In genomic region chr10:94578790-94579189, GRCh38 we compare ENCODE assay signal across 24 cellular contexts. TPM values are rescaled to one million over a fixed set of nuclear protein-coding genes. Genes with fewer than 3 reads are reported as not detected.
DNase-seq lines count a peak whose midpoint lies in the region; FAIRE-seq and TF ChIP-seq lines count a peak whose summit lies in the region.
"Had no signal": no experiment of that assay in that cellular context is flagged by ENCODE, and none has a peak within 500 bp of the region (broad histone marks: within the 10 kb centered on the region; RNA-seq: fewer than 3 reads in every experiment).

No MANE protein-coding gene starts in this region.

- peaks cover 10% of the 10 kb centered on the region for H3K36me3 Mint-ChIP-seq in progenitor cell of endocrine pancreas (ENCODE audit: insufficient read depth)

- intact Hi-C loops in posterior cingulate gyrus (cut with DNase I): no loop called here

- no peaks in the 10 kb centered on the region for H3K23me2 ChIP-seq in H1 (ENCODE audit: low read depth, low read length)

- TF ChIP-seq POLR2A in NB4 (IDR thresholded peaks at IDR 0.05; ENCODE audit: extremely low read depth, insufficient read length): no peak
- no peak; a peak in 1 of 3 replicates for TF ChIP-seq POLR2A in H1 (IDR thresholded peaks at IDR 0.05; ENCODE audit: control extremely low read depth in 1 of 2, low read depth in 2 of 2, low read length in 2 of 2)

- no peaks in the 10 kb centered on the region for H3K27me3 ChIP-seq in H1 (replicated peaks in 1 of 4; ENCODE audit: control insufficient read depth in 3 of 4, extremely low read depth in 1 of 4, insufficient read depth in 3 of 4, low read length in 3 of 4)
- H3K27me3 ChIP-seq: BLaER1 had no signal

- H2BK15ac ChIP-seq in H1 (ENCODE audit: low read length): no peak overlapping the region

- H2BK5ac ChIP-seq in H1 (ENCODE audit: low read depth, low read length): no peak overlapping the region

- no peak for TF ChIP-seq RAD21 in H1 (IDR thresholded peaks at IDR 0.05 in 1 of 2, conservative IDR thresholded peaks at IDR 0.05 in 1 of 2; ENCODE audit: low read depth in 2 of 2, low read length in 2 of 2)

- H3K4me1 ChIP-seq in H1 (replicated peaks in 1 of 4; ENCODE audit: control insufficient read depth in 3 of 4, insufficient read depth in 4 of 4, low read length in 3 of 4): no peaks in the 10 kb centered on the region
- H3K4me1 ChIP-seq: BLaER1 had no signal

- DNase-seq in NCI-H146 (lab: John Stamatoyannopoulos, UW) (peak; percentile 30), NCI-H146 treated with DMSO at 0.1 percent for 48 hours (lab: John Stamatoyannopoulos, UW; ENCODE audit: unreplicated experiment) (no peak), NB4 (ENCODE audit: low read depth) (peak; percentile 8), H1 (ENCODE audit: low read depth in 1 of 2, low spot score in 2 of 2) (no peak), progenitor cell of endocrine pancreas (ENCODE audit: low spot score, unreplicated experiment) (no peak), posterior cingulate gyrus (no peak), GDM1 (lab: John Stamatoyannopoulos, UW) (no peak)
- no peak for DNase-seq in stimulated activated CD4-positive, alpha-beta T cell treated with anti-CD3 and anti-CD28 coated beads, Interleukin-15, amount 100 ng/mL, for 24 hours
- DNase-seq: Caco-2; CD4-positive, CD25-positive, alpha-beta regulatory T cell; CD8-positive, alpha-beta T cell; DMS153; DND-41; GOT3; H7; HCEC 1CT had no signal

- no peak overlapping the region for H3K23ac ChIP-seq in H1 (ENCODE audit: insufficient read length)

- H3K4me3 ChIP-seq in NB4 (ENCODE audit: low read depth, low read length) (no peak overlapping the region), H1 (ENCODE audit: extremely low read depth in 1 of 4, insufficient read depth in 2 of 4, low read depth in 3 of 4, low read length in 4 of 4) (no peak overlapping the region)
- H3K4me3 ChIP-seq: BLaER1, GM12878 had no signal

- no peaks in the 10 kb centered on the region for H3K79me1 ChIP-seq in H1 (ENCODE audit: low read depth, low read length)

- H4K91ac ChIP-seq in H1 (replicated peaks; ENCODE audit: insufficient read length, low read length): no peak overlapping the region

- no peak overlapping the region for H2BK120ac ChIP-seq in H1 (replicated peaks; ENCODE audit: low read depth, low read length)

- H2AFZ ChIP-seq in H1 (ENCODE audit: low read length): no peak overlapping the region

- no peak overlapping the region for H3K4me3 Mint-ChIP-seq in progenitor cell of endocrine pancreas (ENCODE audit: low read depth)
- H3K4me3 Mint-ChIP-seq: B cell; CD4-positive, CD25-positive, alpha-beta regulatory T cell; CD8-positive, alpha-beta T cell had no signal

- H4K5ac ChIP-seq in H1 (ENCODE audit: insufficient read length, low read depth, low read length): no peak overlapping the region

- H3K4me1 Mint-ChIP-seq in progenitor cell of endocrine pancreas (ENCODE audit: low read depth): peaks cover 8% of the 10 kb centered on the region
- H3K4me1 Mint-ChIP-seq: B cell had no signal

- H4K8ac ChIP-seq in H1 (ENCODE audit: extremely low read depth, insufficient read depth, low read length): no peak overlapping the region

- FAIRE-seq in H1 (lab: Jason Lieb, UNC): no peak
- FAIRE-seq: A204.1, G401.6, GM12878, GM18507 had no signal

- no peak for TF ChIP-seq EP300 in H1 (IDR thresholded peaks at IDR 0.05; ENCODE audit: borderline replicate concordance in 1 of 2, low read depth in 2 of 2, low read length in 2 of 2)

- H3K14ac ChIP-seq in H1 (ENCODE audit: insufficient read length): no peak overlapping the region

- H4K20me1 ChIP-seq in H1 (replicated peaks in 1 of 2; ENCODE audit: control insufficient read depth in 1 of 2, insufficient read depth in 2 of 2, low read length in 2 of 2): peaks cover 1 to 4% of the 10 kb centered on the region in 2 experiments
- H4K20me1 ChIP-seq: BLaER1 had no signal

- H3K27me3 Mint-ChIP-seq in progenitor cell of endocrine pancreas: no peaks in the 10 kb centered on the region
- H3K27me3 Mint-ChIP-seq: B cell; CD4-positive, CD25-positive, alpha-beta regulatory T cell had no signal

- H3K18ac ChIP-seq in H1 (ENCODE audit: extremely low read depth, low read length): no peak overlapping the region

- POLR2A ChIA-PET in H1 (lab: Charles Lee; ENCODE audit: partially characterized antibody): interaction anchor here (1.0 to 6.7 kb wide), 9 partner anchors 8 to 33 kb away, joined by 3 to 81 read pairs (median 4); partner anchors contain the start of gene HELLS

- no peaks in the 10 kb centered on the region for H3K9me3 ChIP-seq in H1 (ENCODE audit: insufficient read depth in 2 of 2, low read depth in 1 of 2, low read length in 1 of 2)
- H3K9me3 ChIP-seq: BLaER1, Caco-2 had no signal

- H3K79me2 ChIP-seq in H1 (ENCODE audit: control insufficient read depth in 1 of 2, insufficient read depth in 2 of 2, low read length in 2 of 2): peaks cover 0 to 9% of the 10 kb centered on the region in 2 experiments; a peak in 1 of 4 replicates

- WGBS in H1 (ENCODE audit: extremely low coverage in 1 of 2, insufficient coverage in 1 of 2, insufficient read length in 1 of 2, insufficient replicate concordance in 2 of 2, low coverage in 1 of 2, low lambda C conversion rate in 2 of 2, missing lambda C conversion rate in 1 of 2), 2 experiments: 83% methylated on average over 4 of the region's 4 CpGs; no CpG with 5 or more reads in 1 of the 2 experiments

- H3K4me2 ChIP-seq in H1 (ENCODE audit: insufficient read depth in 1 of 2, low read depth in 2 of 2, low read length in 2 of 2): no peak overlapping the region
- H3K4me2 ChIP-seq: BLaER1 had no signal

- H3K27ac ChIP-seq in H1 (ENCODE audit: low read depth, low read length): no peak overlapping the region
- H3K27ac ChIP-seq: 22Rv1, BLaER1, C4-2B had no signal

- H3K9me3 Mint-ChIP-seq in progenitor cell of endocrine pancreas (ENCODE audit: low read depth): no peaks in the 10 kb centered on the region
- H3K9me3 Mint-ChIP-seq: CD4-positive, CD25-positive, alpha-beta regulatory T cell; CD8-positive, alpha-beta T cell had no signal

- no peak overlapping the region for H3K56ac ChIP-seq in H1 (replicated peaks; ENCODE audit: insufficient read length, low read depth, low read length)

- H2AK5ac ChIP-seq in H1 (ENCODE audit: low read depth, low read length): no peak overlapping the region

- peaks cover 7 to 93% (median 41%) of the 10 kb centered on the region in 4 experiments for H3K36me3 ChIP-seq in H1 (ENCODE audit: control insufficient read depth in 2 of 4, insufficient read depth in 4 of 4, low read length in 3 of 4)

- H2BK20ac ChIP-seq in H1 (ENCODE audit: low read length): no peak overlapping the region

- TF ChIP-seq CTCF in NB4 (IDR thresholded peaks at IDR 0.05; ENCODE audit: low read depth, low read length): no peak
- no peak for TF ChIP-seq CTCF in H1 (IDR thresholded peaks at IDR 0.05; ENCODE audit: control extremely low read depth in 1 of 3, insufficient read depth in 1 of 3, low read depth in 1 of 3, low read length in 3 of 3)
- no peak for TF ChIP-seq CTCF in progenitor cell of endocrine pancreas (IDR thresholded peaks at IDR 0.05; ENCODE audit: unreplicated experiment)

- no peak overlapping the region for H3K9ac ChIP-seq in H1 (replicated peaks in 1 of 4; ENCODE audit: extremely low read depth in 1 of 4, low read depth in 3 of 4, low read length in 3 of 4)
- H3K9ac ChIP-seq: BLaER1 had no signal

- CTCF ChIA-PET in H1 (lab: Charles Lee; ENCODE audit: partially characterized antibody): interaction anchor here (1.3 kb wide), 1 partner anchor 22 kb away, joined by 3 read pairs; no protein-coding TSS in a partner anchor

- peak overlapping the region; percentile 16 for H3K27ac Mint-ChIP-seq in progenitor cell of endocrine pancreas
- H3K27ac Mint-ChIP-seq: B cell; CD4-positive, CD25-positive, alpha-beta regulatory T cell; CD8-positive, alpha-beta T cell had no signal

- H3K4ac ChIP-seq in H1 (replicated peaks; ENCODE audit: insufficient read length, low read depth, low read length): no peak overlapping the region

- no peak overlapping the region for H2BK12ac ChIP-seq in H1 (ENCODE audit: low read depth, low read length)

TF ChIP-seq in H1, 55 proteins besides CTCF, POLR2A, EP300 and RAD21:
- TF ChIP-seq TCF12 (IDR thresholded peaks at IDR 0.05; ENCODE audit: low read depth, low read length) (0 out of 2 replicates have a peak, but pooled peaks have one; percentile 29), CHD1 (IDR thresholded peaks at IDR 0.05; ENCODE audit: low read depth, low read length) (no peak), POLR2AphosphoS5 (IDR thresholded peaks at IDR 0.05; ENCODE audit: low read depth, low read length) (peak; percentile 63; the same call in 1 of the 2 replicates)

RNA-seq across cellular contexts. Expression of gene HELLS, which starts 33.2 kb away (rescaled TPM):
- total RNA-seq in H1 (2021; fragmentation: NEBNext Ultra II Directional; extraction: Animal tissue kit (Norgen Biotek cat#: 25700)): 353 and 371 TPM in 2 replicates
- 112 and 147 TPM in 2 replicates for polyA plus RNA-seq in H1 (2011; rRNA removed)
- polyA plus RNA-seq in H1 (2011; cell fraction: cytosol; rRNA removed): 161 TPM
- polyA plus RNA-seq in H1 (2011; cell fraction: nucleus; rRNA removed): 123 TPM
- polyA plus RNA-seq in H1 (2012, experiment 1 of 2): 94.1 to 110 TPM (median 103 TPM) in 4 replicates
- 8.7 TPM for polyA plus RNA-seq in H1 (2012, experiment 2 of 2)
- 144 TPM for polyA plus RNA-seq in H1 (2013, experiment 1 of 2)
- 133 TPM for polyA plus RNA-seq in H1 (2013, experiment 2 of 2)
- polyA minus RNA-seq in H1 (2011; rRNA and poly(A)+ RNA removed): 164 and 201 TPM in 2 replicates
- polyA minus RNA-seq in H1 (2011; cell fraction: cytosol; rRNA and poly(A)+ RNA removed): 177 TPM
- 281 TPM for polyA minus RNA-seq in H1 (2011; cell fraction: nucleus; rRNA and poly(A)+ RNA removed)
- total RNA-seq in progenitor cell of endocrine pancreas: 118 and 132 TPM in 2 replicates

Comparison
In these comparisons a context has a peak if more than half of its experiments do, and no peak if none do; other contexts are left out.
1. DNase-seq: peak in NCI-H146 (single experiment) and NB4 (single experiment); none in NCI-H146 treated with DMSO at 0.1 percent for 48 hours (single experiment), H1 (0 of 2), progenitor cell of endocrine pancreas (single experiment), stimulated activated CD4-positive, alpha-beta T cell treated with anti-CD3 and anti-CD28 coated beads, Interleukin-15, amount 100 ng/mL, for 24 hours (single experiment), posterior cingulate gyrus (0 of 10) and GDM1 (single experiment).